8 cellular contexts compared by ENCODE assay signal in genomic region chr19:35268546-35269424, GRCh38. TPM values are rescaled to one million over a fixed set of nuclear protein-coding genes. Genes with fewer than 3 reads are reported as not detected.
DNase-seq lines count a peak whose midpoint lies in the region; ATAC-seq lines count a peak whose summit lies in the region.

Gene USF2, plus strand, starts transcription at chr19:35268962. Its CDS starts 140 bp downstream, at chr19:35269102.

- no peaks in the 10 kb centered on the region for H3K9me3 Mint-ChIP-seq in dendritic cell treated with granulocyte-macrophage colony-stimulating factor and Interleukin-4, amounts not matched to agents 40 ng/mL and 50 ng/mL, for 4 days

- H3K36me3 Mint-ChIP-seq in dendritic cell treated with granulocyte-macrophage colony-stimulating factor and Interleukin-4, amounts not matched to agents 40 ng/mL and 50 ng/mL, for 4 days (ENCODE audit: low read depth), result peaks cover 70% of the 10 kb centered on the region

- intact Hi-C loops in dendritic cell treated with granulocyte-macrophage colony-stimulating factor and Interleukin-4, amounts not matched to agents 40 ng/mL and 50 ng/mL, for 4 days (cut with micrococcal nuclease), result loop anchor here (1.0 to 10.0 kb wide), 4 partner anchors 54 to 227 kb away; partner anchors contain the start of genes FFAR1 and FXYD5
- intact Hi-C loops in left colon (cut with DNase I, micrococcal nuclease), result no loop called here

- peak within 1 kb of the TSS; percentile 95 for H3K4me3 Mint-ChIP-seq in dendritic cell treated with granulocyte-macrophage colony-stimulating factor and Interleukin-4, amounts not matched to agents 40 ng/mL and 50 ng/mL, for 4 days

- peak; percentile 27 for ATAC-seq in HG03045 (IDR thresholded peaks at IDR 0.05; ENCODE audit: unreplicated experiment)
- peak; percentile 26 for ATAC-seq in left colon

- H3K27ac Mint-ChIP-seq in dendritic cell treated with granulocyte-macrophage colony-stimulating factor and Interleukin-4, amounts not matched to agents 40 ng/mL and 50 ng/mL, for 4 days, result peak within 1 kb of the TSS; percentile 96

- peak; percentile 53 for DNase-seq in NK-92 treated with Interleukin-12 subunit alpha and Interleukin-12 subunit beta, amount 100 ng/mL, for 24 hours (lab: John Stamatoyannopoulos, UW)
- DNase-seq in NK-92 (lab: John Stamatoyannopoulos, UW; ENCODE audit: unreplicated experiment) (no peak), NCI-H2227 treated with DMSO at 0.1 percent for 48 hours (lab: John Stamatoyannopoulos, UW) (peak; percentile 98), left colon (peak; percentile 79 to 80)
- DNase-seq in activated CD4-positive, alpha-beta T cell treated with anti-CD3 and anti-CD28 coated beads for 48 hours, result peak; percentile 81
- DNase-seq in stimulated activated CD4-positive, alpha-beta T cell treated with anti-CD3 and anti-CD28 coated beads, Interleukin-2, amount 100 ng/mL, for 48 hours, result peak; percentile 36 to 57

- H3K4me1 Mint-ChIP-seq in dendritic cell treated with granulocyte-macrophage colony-stimulating factor and Interleukin-4, amounts not matched to agents 40 ng/mL and 50 ng/mL, for 4 days (ENCODE audit: low read depth), result peaks cover 72% of the 10 kb centered on the region

- no peaks in the 10 kb centered on the region for H3K27me3 Mint-ChIP-seq in dendritic cell treated with granulocyte-macrophage colony-stimulating factor and Interleukin-4, amounts not matched to agents 40 ng/mL and 50 ng/mL, for 4 days

RNA-seq across cellular contexts. Expression of gene USF2, which starts in this region (rescaled TPM):
- total RNA-seq in left colon, result 10 to 100 TPM; 85.9 to 96.2 TPM
